ENCODE assay signal across 11 cellular contexts in the genomic region with DNA sequence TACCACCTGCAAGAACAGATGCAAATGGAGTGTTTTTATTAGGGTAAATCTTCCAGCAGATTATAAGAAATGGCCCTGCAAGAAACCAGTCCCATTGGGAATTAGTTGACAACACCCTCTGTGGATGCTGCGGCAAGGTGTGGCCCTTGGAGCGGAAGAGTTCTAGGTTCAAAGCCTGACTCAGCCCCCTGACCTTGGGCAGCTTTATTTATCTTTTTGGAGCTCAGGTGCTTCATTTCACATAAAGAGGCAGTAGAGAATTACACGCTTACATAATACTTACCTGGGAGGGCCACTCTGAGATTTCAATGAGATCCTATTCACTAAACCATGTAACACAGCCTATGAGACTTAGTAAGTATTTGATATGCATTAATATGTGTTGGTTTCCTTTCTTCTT.
"Had no signal": no experiment of that assay in that cellular context is flagged by ENCODE, and none has a peak within 500 bp of the region (broad histone marks: within the 10 kb centered on the region; RNA-seq: fewer than 3 reads in every experiment).

No MANE protein-coding gene starts in this region.

- H2AFZ ChIP-seq: GM23248, GM23338 had no signal

- H3K4me3 Mint-ChIP-seq: GM23338, H9, HFFc6 had no signal

- H3K9me3 Mint-ChIP-seq: HFFc6 had no signal

- H3K27ac ChIP-seq: GM23248 had no signal

- H3K27ac Mint-ChIP-seq: GM23338, H9, HFFc6 had no signal

- H3K9ac ChIP-seq: GM23248 had no signal

- H3K4me3 ChIP-seq: GM23248, GM23338, HAP-1 had no signal

- H3K36me3 ChIP-seq: HAP-1 had no signal

- FAIRE-seq: H1, H54 had no signal

- DNase-seq: GM23248, GOT3, H7, H9, HCEC 1CT, HFFc6 had no signal

- H3K4me1 ChIP-seq: HAP-1 had no signal

- ATAC-seq: GM23338, HCT116 had no signal

- H3K4me2 ChIP-seq: GM23338 had no signal
